17 cellular contexts compared by ENCODE assay signal in genomic region chr18:47983946-47984345, GRCh38. TPM values are rescaled to one million over a fixed set of nuclear protein-coding genes. Genes with fewer than 3 reads are reported as not detected.
DNase-seq lines count a peak whose midpoint lies in the region; ATAC-seq and TF ChIP-seq lines count a peak whose summit lies in the region.
"Had no signal": no experiment of that assay in that cellular context is flagged by ENCODE, and none has a peak within 500 bp of the region (broad histone marks: within the 10 kb centered on the region; RNA-seq: fewer than 3 reads in every experiment).

No MANE protein-coding gene starts in this region.

- no peak for TF ChIP-seq CTCF in glutamatergic neuron (IDR thresholded peaks at IDR 0.05; ENCODE audit: partially characterized antibody, unreplicated experiment)

- peaks cover 22% of the 10 kb centered on the region for H3K4me1 Mint-ChIP-seq in glutamatergic neuron (ENCODE audit: low read depth, unreplicated experiment)

- no peak overlapping the region for H3K9ac ChIP-seq in BLaER1 treated with 17β-estradiol and CSF1 and Interleukin-3, amounts not matched to agents 10 nM and 100 nM

- peak overlapping the region; percentile 37 for H3K4me3 Mint-ChIP-seq in glutamatergic neuron (ENCODE audit: unreplicated experiment)
- H3K4me3 Mint-ChIP-seq: CD4-positive, alpha-beta T cell; H9 had no signal

- H3K4me1 ChIP-seq in BLaER1 treated with 17β-estradiol and CSF1 and Interleukin-3, amounts not matched to agents 10 nM and 100 nM: peaks cover 43 to 89% (median 77%) of the 10 kb centered on the region in 10 experiments

- H3K4me3 ChIP-seq in BLaER1 treated with 17β-estradiol and CSF1 and Interleukin-3, amounts not matched to agents 10 nM and 100 nM: no peak overlapping the region
- H3K4me3 ChIP-seq: A549, SK-N-MC had no signal

- H3K27me3 ChIP-seq in BLaER1 treated with 17β-estradiol and CSF1 and Interleukin-3, amounts not matched to agents 10 nM and 100 nM: no peaks in the 10 kb centered on the region

- DNase-seq in NCI-H2171 (lab: John Stamatoyannopoulos, UW): peak; percentile 79
- peak; percentile 62 for DNase-seq in NCI-H82 treated with DMSO at 0.1 percent for 48 hours (lab: John Stamatoyannopoulos, UW; ENCODE audit: unreplicated experiment)
- peak; percentile 46 for DNase-seq in glutamatergic neuron
- DNase-seq: Calu3; CD4-positive, alpha-beta T cell; H9; KBM-7; NCI-H1048; NCI-H146; NCI-H2107; PC-3 had no signal

- H3K27ac ChIP-seq in BLaER1 treated with 17β-estradiol and CSF1 and Interleukin-3, amounts not matched to agents 10 nM and 100 nM: peak overlapping the region in 4 of 11 experiments; percentile 9 to 44 (median 24); a peak in 4 of 22 replicates
- H3K27ac ChIP-seq: SK-N-MC had no signal

- ATAC-seq in GM18873 (IDR thresholded peaks at IDR 0.05; ENCODE audit: low FRiP score, unreplicated experiment) (no peak), HG03097 (IDR thresholded peaks at IDR 0.05; ENCODE audit: low FRiP score, unreplicated experiment) (no peak), HG02870 (IDR thresholded peaks at IDR 0.05; ENCODE audit: unreplicated experiment) (no peak)
- ATAC-seq: A549, PC-3 had no signal

- peaks cover 14% of the 10 kb centered on the region for H3K27me3 Mint-ChIP-seq in glutamatergic neuron (ENCODE audit: unreplicated experiment)
- H3K27me3 Mint-ChIP-seq: CD4-positive, alpha-beta T cell had no signal

- H3K9me3 Mint-ChIP-seq in glutamatergic neuron (ENCODE audit: unreplicated experiment): peaks cover 10% of the 10 kb centered on the region
- H3K9me3 Mint-ChIP-seq: CD4-positive, alpha-beta T cell had no signal

- peak overlapping the region; percentile 32 to 78 (median 69); a peak in 21 of 22 replicates for H3K4me2 ChIP-seq in BLaER1 treated with 17β-estradiol and CSF1 and Interleukin-3, amounts not matched to agents 10 nM and 100 nM
- H3K4me2 ChIP-seq: A549 had no signal

- H3K9me3 ChIP-seq in BLaER1 treated with 17β-estradiol and CSF1 and Interleukin-3, amounts not matched to agents 10 nM and 100 nM (replicated peaks in 1 of 11): no peaks in the 10 kb centered on the region
- H3K9me3 ChIP-seq: A549 had no signal

- H3K36me3 ChIP-seq in BLaER1 treated with 17β-estradiol and CSF1 and Interleukin-3, amounts not matched to agents 10 nM and 100 nM: no peaks in the 10 kb centered on the region

- H3K27ac Mint-ChIP-seq in glutamatergic neuron (ENCODE audit: unreplicated experiment): peak overlapping the region; percentile 98
- H3K27ac Mint-ChIP-seq: CD4-positive, alpha-beta T cell had no signal

- no peaks in the 10 kb centered on the region for H3K36me3 Mint-ChIP-seq in glutamatergic neuron (ENCODE audit: unreplicated experiment)

- H4K20me1 ChIP-seq in BLaER1 treated with 17β-estradiol and CSF1 and Interleukin-3, amounts not matched to agents 10 nM and 100 nM: no peaks in the 10 kb centered on the region

RNA-seq across cellular contexts. Expression of gene SMAD2, which starts 53.5 kb away (rescaled TPM):
- total RNA-seq in glutamatergic neuron (ENCODE audit: unreplicated experiment): 134 TPM
